In the genomic region with DNA sequence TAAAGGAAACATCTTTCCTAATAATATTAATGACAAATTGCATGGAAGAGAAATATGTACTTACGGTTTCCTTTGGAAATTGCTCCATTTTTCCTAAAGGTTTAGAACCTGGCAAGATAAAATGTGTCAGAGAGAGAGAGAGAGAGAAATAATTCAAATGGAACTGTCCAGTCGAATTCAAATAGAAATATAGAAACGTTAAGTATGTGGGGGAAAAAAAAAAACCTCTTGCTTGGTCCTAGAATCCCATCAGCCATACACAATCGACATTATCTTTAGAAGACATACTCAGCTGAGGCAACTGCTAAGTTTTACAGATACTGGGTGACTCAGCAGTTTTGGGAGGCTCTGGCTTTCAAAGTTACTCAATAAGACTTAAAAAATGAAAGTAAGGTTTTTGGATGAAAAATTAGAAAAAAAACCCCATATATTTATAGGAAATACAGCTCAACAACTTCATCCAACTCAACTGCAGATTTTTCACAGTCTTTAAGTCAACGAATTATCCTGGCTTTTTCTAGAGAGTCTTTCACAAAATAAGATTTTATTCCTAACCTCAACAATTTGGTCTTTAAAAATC, we compare ENCODE assay signal across 30 cellular contexts. TPM values are rescaled to one million over a fixed set of nuclear protein-coding genes. Genes with fewer than 3 reads are reported as not detected.
DNase-seq lines count a peak whose midpoint lies in the region; ATAC-seq, FAIRE-seq and TF ChIP-seq lines count a peak whose summit lies in the region.
"Had no signal": no experiment of that assay in that cellular context is flagged by ENCODE, and none has a peak within 500 bp of the region (broad histone marks: within the 10 kb centered on the region; RNA-seq: fewer than 3 reads in every experiment).

A gene (minus strand): TSS at position 286 of the 580 bp plus-strand sequence. CDS start 198 bp downstream, at position 88.

- 4% methylated on average over 5 of the region's 5 CpGs for WGBS in A549 (ENCODE audit: missing lambda C conversion rate)

- no peak within 1 kb of the TSS for H3K4me2 ChIP-seq in A549

- ATAC-seq in A549 (no peak), HG03095 (IDR thresholded peaks at IDR 0.05; ENCODE audit: unreplicated experiment) (no peak), HG03342 (IDR thresholded peaks at IDR 0.05; ENCODE audit: unreplicated experiment) (no peak)
- ATAC-seq: activated CD8-positive, alpha-beta memory T cell treated with anti-CD3 and anti-CD28 coated beads, Interleukin-2, amount 10 ng/mL, durations not matched to agents 7 days and 5 days; activated T-helper 17 cell treated with anti-CD3 and anti-CD28 coated beads, Interleukin-2, amount 50 U/mL, for 72 hours; GM12878; heart left ventricle; PC-3 had no signal

- DNase-seq in A549 (ENCODE audit: low read depth in 1 of 2, low spot score in 1 of 2) (no peak), H4 (ENCODE audit: low spot score) (peak; percentile 29), NOMO-1 treated with dmso at 0.1 percent for 144 hours (lab: John Stamatoyannopoulos, UW; ENCODE audit: unreplicated experiment) (peak; percentile 14), erythroblast (lab: John Stamatoyannopoulos, UW) (peak; percentile 96 to 97), dermis blood vessel endothelial cell (no peak), GM12891 (ENCODE audit: insufficient read length, low spot score) (no peak)
- DNase-seq: activated CD4-positive, alpha-beta T cell treated with anti-CD3 and anti-CD28 coated beads for 1 hour; activated CD8-positive, alpha-beta memory T cell treated with anti-CD3 and anti-CD28 coated beads, Interleukin-2, amount 10 ng/mL, durations not matched to agents 7 days and 5 days; activated naive CD8-positive, alpha-beta T cell treated with anti-CD3 and anti-CD28 coated beads, Interleukin-2, amount 10 ng/mL, durations not matched to agents 7 days and 5 days; DMS153; endodermal cell; heart left ventricle; KBM-7; left ventricle myocardium inferior; NCI-H1105 treated with DMSO at 0.1 percent for 48 hours; NCI-H526; PC-3; stimulated activated CD4-positive, alpha-beta T cell treated with anti-CD3 and anti-CD28 coated beads, Interleukin-1b, Interleukin-23, amount 100 ng/mL, for 48 hours; stimulated activated naive CD4-positive, alpha-beta T cell treated with Interleukin-2 at 50 U/mL for 16 hours; tibial artery had no signal

- H3K27ac ChIP-seq in A549: no peak within 1 kb of the TSS
- H3K27ac ChIP-seq: heart left ventricle, left ventricle myocardium inferior, SJSA1, tibial artery had no signal

- no peak for FAIRE-seq in A549 (lab: Jason Lieb, UNC)
- FAIRE-seq in GM12891 (lab: Jason Lieb, UNC): no peak
- FAIRE-seq: colon, GM12878 had no signal

- no peak for TF ChIP-seq EP300 in A549 (IDR thresholded peaks at IDR 0.05)

- no peaks in the 10 kb centered on the region for H3K4me1 ChIP-seq in A549
- H3K4me1 ChIP-seq: heart left ventricle, left ventricle myocardium inferior, SJSA1, tibial artery had no signal

- CTCF ChIA-PET in A549 (lab: Yijun Ruan, JAX): interaction anchor here (0.6 to 1.5 kb wide), 3 partner anchors 9 to 218 kb away, joined by 3 to 4 read pairs (median 3); no protein-coding TSS in a partner anchor

- no peak within 1 kb of the TSS for H3K4me3 ChIP-seq in A549
- H3K4me3 ChIP-seq: GM12878, heart left ventricle, left ventricle myocardium inferior, SJSA1, tibial artery had no signal

- POLR2A ChIA-PET in A549 (lab: Yijun Ruan, JAX): no interaction called here

- no peak for TF ChIP-seq CTCF in A549 (IDR thresholded peaks at IDR 0.05)

- no peak for TF ChIP-seq RAD21 in A549 (conservative IDR thresholded peaks at IDR 0.05 in 1 of 2, IDR thresholded peaks at IDR 0.05 in 1 of 2)

- no peak for TF ChIP-seq POLR2A in A549 (IDR thresholded peaks at IDR 0.05; ENCODE audit: low read length)
- peak; percentile 91 for TF ChIP-seq POLR2A in erythroblast (IDR thresholded peaks at IDR 0.05; ENCODE audit: low read length)
- TF ChIP-seq POLR2A in GM12891 (IDR thresholded peaks at IDR 0.05; ENCODE audit: low read depth, low read length): no peak

- H3K9me3 ChIP-seq in A549: no peaks in the 10 kb centered on the region
- H3K9me3 ChIP-seq: heart left ventricle, left ventricle myocardium inferior, SJSA1, tibial artery had no signal

TF ChIP-seq in A549, 52 proteins besides CTCF, POLR2A, EP300 and RAD21:
- TF ChIP-seq PHF8 (IDR thresholded peaks at IDR 0.05; ENCODE audit: borderline replicate concordance, low read depth) (no peak), EHMT2 (IDR thresholded peaks at IDR 0.05; ENCODE audit: low read depth) (no peak), JUN (IDR thresholded peaks at IDR 0.05) (no peak), CHD4 (IDR thresholded peaks at IDR 0.05; ENCODE audit: borderline replicate concordance) (no peak), NFE2L2 (conservative IDR thresholded peaks at IDR 0.05; ENCODE audit: low read length) (peak; percentile 83), SREBF2 (IDR thresholded peaks at IDR 0.05) (no peak), HOXB5 (CRISPR knock-in tag; IDR thresholded peaks at IDR 0.05) (no peak), BHLHE40 (IDR thresholded peaks at IDR 0.05; ENCODE audit: low read depth, low read length) (no peak), MAFK (IDR thresholded peaks at IDR 0.05; ENCODE audit: partially characterized antibody) (peak; percentile 77)

TF ChIP-seq in GM12891, 5 proteins besides CTCF, POLR2A, EP300 and RAD21:
- TF ChIP-seq PAX5 (IDR thresholded peaks at IDR 0.05; ENCODE audit: insufficient read depth, low read length, severe bottlenecking): no peak

RNA-seq across cellular contexts. Expression of the gene that starts here (rescaled TPM):
- polyA plus RNA-seq in A549 (2011; rRNA removed) (0.09 and 0.10 TPM in 2 replicates), A549 (2017; fragmentation: RNase III; extraction: RNeasy Plus Mini Kit Qiagen cat#74134 plus additional on column Dnase treatment) (not detected in 3 replicates)
- under 0.01 TPM in 1 of 2 replicates, not detected in the other for polyA plus RNA-seq in A549 (2012; cell fraction: cytosol; rRNA removed)
- polyA plus RNA-seq in A549 (2012; cell fraction: nucleus; rRNA removed): not detected in 2 replicates
- 0.29 TPM in 1 of 2 replicates, not detected in the other for polyA minus RNA-seq in A549 (2011; rRNA and poly(A)+ RNA removed)
- 1.6 and 2.4 TPM in 2 replicates for total RNA-seq in H4 (2014; rRNA removed; shearing (Covaris generic))
- 2.0 and 3.1 TPM in 2 replicates for total RNA-seq in dermis blood vessel endothelial cell
- not detected for polyA plus RNA-seq in GM12891 (2012; ENCODE audit: low read depth, missing spikeins)
- total RNA-seq: activated CD8-positive, alpha-beta memory T cell treated with anti-CD3 and anti-CD28 coated beads, Interleukin-2, amount 10 ng/mL, durations not matched to agents 7 days and 5 days; activated naive CD8-positive, alpha-beta T cell treated with anti-CD3 and anti-CD28 coated beads, Interleukin-2, amount 10 ng/mL, durations not matched to agents 7 days and 5 days; CD4-positive, CD25-positive, alpha-beta regulatory T cell; endodermal cell; left ventricle myocardium inferior; PC-3; progenitor cell of endocrine pancreas; SJSA1 had no signal
- polyA plus RNA-seq: AG04450; CD4-positive, CD25-positive, alpha-beta regulatory T cell; neural cell had no signal

Comparison
In these comparisons a context has a peak if more than half of its experiments do, and no peak if none do; other contexts are left out.
1. DNase-seq: peak in H4 (single experiment), NOMO-1 treated with dmso at 0.1 percent for 144 hours (single experiment) and erythroblast (2 of 2); none in A549 (0 of 2), dermis blood vessel endothelial cell (single experiment) and GM12891 (single experiment).